Comparison of ENCODE assay signal across 1 cellular context in the genomic region with DNA sequence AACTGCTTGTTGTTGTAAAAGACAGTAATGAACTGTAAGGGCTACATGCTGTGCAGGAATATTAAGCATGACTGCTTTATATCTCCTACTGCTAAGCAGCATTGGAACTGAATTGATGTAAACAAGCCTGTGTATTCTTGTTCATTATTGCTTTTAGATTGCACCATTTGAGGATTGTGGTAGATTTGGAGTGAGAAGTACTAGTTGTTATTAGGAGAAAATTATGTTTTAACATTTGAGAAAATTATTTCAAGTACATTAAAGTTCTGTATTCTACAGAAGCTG.
TF ChIP-seq lines count a peak whose summit lies in the region.

No MANE protein-coding gene starts in this region.

TF ChIP-seq in HEK293, 187 proteins besides CTCF, POLR2A, EP300 and RAD21 (continued from another document):
- TF ChIP-seq, protein P1, sequence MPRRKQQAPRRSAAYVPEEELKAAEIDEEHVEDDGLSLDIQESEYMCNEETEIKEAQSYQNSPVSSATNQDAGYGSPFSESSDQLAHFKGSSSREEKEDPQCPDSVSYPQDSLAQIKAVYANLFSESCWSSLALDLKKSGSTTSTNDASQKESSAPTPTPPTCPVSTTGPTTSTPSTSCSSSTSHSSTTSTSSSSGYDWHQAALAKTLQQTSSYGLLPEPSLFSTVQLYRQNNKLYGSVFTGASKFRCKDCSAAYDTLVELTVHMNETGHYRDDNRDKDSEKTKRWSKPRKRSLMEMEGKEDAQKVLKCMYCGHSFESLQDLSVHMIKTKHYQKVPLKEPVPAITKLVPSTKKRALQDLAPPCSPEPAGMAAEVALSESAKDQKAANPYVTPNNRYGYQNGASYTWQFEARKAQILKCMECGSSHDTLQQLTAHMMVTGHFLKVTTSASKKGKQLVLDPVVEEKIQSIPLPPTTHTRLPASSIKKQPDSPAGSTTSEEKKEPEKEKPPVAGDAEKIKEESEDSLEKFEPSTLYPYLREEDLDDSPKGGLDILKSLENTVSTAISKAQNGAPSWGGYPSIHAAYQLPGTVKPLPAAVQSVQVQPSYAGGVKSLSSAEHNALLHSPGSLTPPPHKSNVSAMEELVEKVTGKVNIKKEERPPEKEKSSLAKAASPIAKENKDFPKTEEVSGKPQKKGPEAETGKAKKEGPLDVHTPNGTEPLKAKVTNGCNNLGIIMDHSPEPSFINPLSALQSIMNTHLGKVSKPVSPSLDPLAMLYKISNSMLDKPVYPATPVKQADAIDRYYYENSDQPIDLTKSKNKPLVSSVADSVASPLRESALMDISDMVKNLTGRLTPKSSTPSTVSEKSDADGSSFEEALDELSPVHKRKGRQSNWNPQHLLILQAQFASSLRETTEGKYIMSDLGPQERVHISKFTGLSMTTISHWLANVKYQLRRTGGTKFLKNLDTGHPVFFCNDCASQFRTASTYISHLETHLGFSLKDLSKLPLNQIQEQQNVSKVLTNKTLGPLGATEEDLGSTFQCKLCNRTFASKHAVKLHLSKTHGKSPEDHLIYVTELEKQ (tag by site-specific recombination; IDR thresholded peaks at IDR 0.05; ENCODE audit: borderline replicate concordance): 0 out of 2 replicates have a peak, but pooled peaks have one; percentile 47
- TF ChIP-seq ZBTB8A (tag by site-specific recombination; IDR thresholded peaks at IDR 0.05) (0 out of 2 replicates have a peak, but pooled peaks have one; percentile 20), ZNF292 (tag by site-specific recombination; IDR thresholded peaks at IDR 0.05; ENCODE audit: borderline replicate concordance, low read depth) (no peak), YY1 (tag by site-specific recombination; IDR thresholded peaks at IDR 0.05) (no peak), ZNF837 (tag by site-specific recombination; IDR thresholded peaks at IDR 0.05) (no peak), OVOL3 (tag by site-specific recombination; IDR thresholded peaks at IDR 0.05) (0 out of 2 replicates have a peak, but pooled peaks have one; percentile 21), SP7 (tag by site-specific recombination; IDR thresholded peaks at IDR 0.05) (peak; percentile 57; the same call in 1 of the 2 replicates)
- TF ChIP-seq, protein P2, sequence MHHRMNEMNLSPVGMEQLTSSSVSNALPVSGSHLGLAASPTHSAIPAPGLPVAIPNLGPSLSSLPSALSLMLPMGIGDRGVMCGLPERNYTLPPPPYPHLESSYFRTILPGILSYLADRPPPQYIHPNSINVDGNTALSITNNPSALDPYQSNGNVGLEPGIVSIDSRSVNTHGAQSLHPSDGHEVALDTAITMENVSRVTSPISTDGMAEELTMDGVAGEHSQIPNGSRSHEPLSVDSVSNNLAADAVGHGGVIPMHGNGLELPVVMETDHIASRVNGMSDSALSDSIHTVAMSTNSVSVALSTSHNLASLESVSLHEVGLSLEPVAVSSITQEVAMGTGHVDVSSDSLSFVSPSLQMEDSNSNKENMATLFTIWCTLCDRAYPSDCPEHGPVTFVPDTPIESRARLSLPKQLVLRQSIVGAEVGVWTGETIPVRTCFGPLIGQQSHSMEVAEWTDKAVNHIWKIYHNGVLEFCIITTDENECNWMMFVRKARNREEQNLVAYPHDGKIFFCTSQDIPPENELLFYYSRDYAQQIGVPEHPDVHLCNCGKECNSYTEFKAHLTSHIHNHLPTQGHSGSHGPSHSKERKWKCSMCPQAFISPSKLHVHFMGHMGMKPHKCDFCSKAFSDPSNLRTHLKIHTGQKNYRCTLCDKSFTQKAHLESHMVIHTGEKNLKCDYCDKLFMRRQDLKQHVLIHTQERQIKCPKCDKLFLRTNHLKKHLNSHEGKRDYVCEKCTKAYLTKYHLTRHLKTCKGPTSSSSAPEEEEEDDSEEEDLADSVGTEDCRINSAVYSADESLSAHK (tag by site-specific recombination; IDR thresholded peaks at IDR 0.05): peak; percentile 66; the same call in 1 of the 2 replicates
- TF ChIP-seq, protein P3, sequence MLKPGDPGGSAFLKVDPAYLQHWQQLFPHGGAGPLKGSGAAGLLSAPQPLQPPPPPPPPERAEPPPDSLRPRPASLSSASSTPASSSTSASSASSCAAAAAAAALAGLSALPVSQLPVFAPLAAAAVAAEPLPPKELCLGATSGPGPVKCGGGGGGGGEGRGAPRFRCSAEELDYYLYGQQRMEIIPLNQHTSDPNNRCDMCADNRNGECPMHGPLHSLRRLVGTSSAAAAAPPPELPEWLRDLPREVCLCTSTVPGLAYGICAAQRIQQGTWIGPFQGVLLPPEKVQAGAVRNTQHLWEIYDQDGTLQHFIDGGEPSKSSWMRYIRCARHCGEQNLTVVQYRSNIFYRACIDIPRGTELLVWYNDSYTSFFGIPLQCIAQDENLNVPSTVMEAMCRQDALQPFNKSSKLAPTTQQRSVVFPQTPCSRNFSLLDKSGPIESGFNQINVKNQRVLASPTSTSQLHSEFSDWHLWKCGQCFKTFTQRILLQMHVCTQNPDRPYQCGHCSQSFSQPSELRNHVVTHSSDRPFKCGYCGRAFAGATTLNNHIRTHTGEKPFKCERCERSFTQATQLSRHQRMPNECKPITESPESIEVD (tag by site-specific recombination; IDR thresholded peaks at IDR 0.05): peak; percentile 95
- TF ChIP-seq, protein P4, sequence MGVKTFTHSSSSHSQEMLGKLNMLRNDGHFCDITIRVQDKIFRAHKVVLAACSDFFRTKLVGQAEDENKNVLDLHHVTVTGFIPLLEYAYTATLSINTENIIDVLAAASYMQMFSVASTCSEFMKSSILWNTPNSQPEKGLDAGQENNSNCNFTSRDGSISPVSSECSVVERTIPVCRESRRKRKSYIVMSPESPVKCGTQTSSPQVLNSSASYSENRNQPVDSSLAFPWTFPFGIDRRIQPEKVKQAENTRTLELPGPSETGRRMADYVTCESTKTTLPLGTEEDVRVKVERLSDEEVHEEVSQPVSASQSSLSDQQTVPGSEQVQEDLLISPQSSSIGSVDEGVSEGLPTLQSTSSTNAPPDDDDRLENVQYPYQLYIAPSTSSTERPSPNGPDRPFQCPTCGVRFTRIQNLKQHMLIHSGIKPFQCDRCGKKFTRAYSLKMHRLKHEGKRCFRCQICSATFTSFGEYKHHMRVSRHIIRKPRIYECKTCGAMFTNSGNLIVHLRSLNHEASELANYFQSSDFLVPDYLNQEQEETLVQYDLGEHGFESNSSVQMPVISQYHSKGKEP (tag by site-specific recombination; IDR thresholded peaks at IDR 0.05): 0 out of 2 replicates have a peak, but pooled peaks have one; percentile 22
- TF ChIP-seq, protein P5, sequence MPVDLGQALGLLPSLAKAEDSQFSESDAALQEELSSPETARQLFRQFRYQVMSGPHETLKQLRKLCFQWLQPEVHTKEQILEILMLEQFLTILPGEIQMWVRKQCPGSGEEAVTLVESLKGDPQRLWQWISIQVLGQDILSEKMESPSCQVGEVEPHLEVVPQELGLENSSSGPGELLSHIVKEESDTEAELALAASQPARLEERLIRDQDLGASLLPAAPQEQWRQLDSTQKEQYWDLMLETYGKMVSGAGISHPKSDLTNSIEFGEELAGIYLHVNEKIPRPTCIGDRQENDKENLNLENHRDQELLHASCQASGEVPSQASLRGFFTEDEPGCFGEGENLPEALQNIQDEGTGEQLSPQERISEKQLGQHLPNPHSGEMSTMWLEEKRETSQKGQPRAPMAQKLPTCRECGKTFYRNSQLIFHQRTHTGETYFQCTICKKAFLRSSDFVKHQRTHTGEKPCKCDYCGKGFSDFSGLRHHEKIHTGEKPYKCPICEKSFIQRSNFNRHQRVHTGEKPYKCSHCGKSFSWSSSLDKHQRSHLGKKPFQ (tag by site-specific recombination; IDR thresholded peaks at IDR 0.05): peak; percentile 21; the same call in 1 of the 2 replicates
